In genomic region chr10:131815366-131816156, GRCh38 we compare ENCODE assay signal across 2 cellular contexts.
TF ChIP-seq lines count a peak whose summit lies in the region.

No MANE protein-coding gene starts in this region.

TF ChIP-seq in liver, 16 proteins besides CTCF, POLR2A, EP300 and RAD21 (continued from another document):
- TF ChIP-seq REST (IDR thresholded peaks at IDR 0.05): no peak
- TF ChIP-seq HNF4G (IDR thresholded peaks at IDR 0.05): no peak
- no peak for TF ChIP-seq FOXA1 (IDR thresholded peaks at IDR 0.05)
- no peak for TF ChIP-seq RXRA (IDR thresholded peaks at IDR 0.05)
- TF ChIP-seq GABPA (IDR thresholded peaks at IDR 0.05 in 1 of 2, conservative IDR thresholded peaks at IDR 0.05 in 1 of 2): no peak
- TF ChIP-seq NR2F2 (IDR thresholded peaks at IDR 0.05): no peak
- no peak for TF ChIP-seq HNF4A (conservative IDR thresholded peaks at IDR 0.05)
- no peak for TF ChIP-seq FOXA2 (IDR thresholded peaks at IDR 0.05)
- TF ChIP-seq MAX (IDR thresholded peaks at IDR 0.05): no peak

TF ChIP-seq in HepG2, 621 proteins besides CTCF, POLR2A, EP300 and RAD21 (continued from another document):
- TF ChIP-seq ZNF407 (CRISPR knock-in tag; IDR thresholded peaks at IDR 0.05; ENCODE audit: not compliant biosample characterization) (no peak), ZNF883 (CRISPR knock-in tag; IDR thresholded peaks at IDR 0.05; ENCODE audit: not compliant biosample characterization) (no peak), ZEB1 (IDR thresholded peaks at IDR 0.05; ENCODE audit: insufficient replicate concordance, low read depth) (no peak), TRIM22 (IDR thresholded peaks at IDR 0.05) (no peak), KLF15 (CRISPR knock-in tag; IDR thresholded peaks at IDR 0.05; ENCODE audit: borderline replicate concordance) (no peak), BORCS8-MEF2B (CRISPR knock-in tag; IDR thresholded peaks at IDR 0.05) (no peak), SNAPC5 (CRISPR knock-in tag; IDR thresholded peaks at IDR 0.05; ENCODE audit: borderline replicate concordance) (no peak), FOSL2 (CRISPR knock-in tag; IDR thresholded peaks at IDR 0.05) (no peak), BATF2 (CRISPR knock-in tag; IDR thresholded peaks at IDR 0.05) (no peak), GMEB2 (CRISPR knock-in tag; IDR thresholded peaks at IDR 0.05; ENCODE audit: low read depth) (no peak), TBX2 (CRISPR knock-in tag; IDR thresholded peaks at IDR 0.05; ENCODE audit: borderline replicate concordance) (no peak), ZNF792 (CRISPR knock-in tag; IDR thresholded peaks at IDR 0.05) (no peak)
